In the genomic region with DNA sequence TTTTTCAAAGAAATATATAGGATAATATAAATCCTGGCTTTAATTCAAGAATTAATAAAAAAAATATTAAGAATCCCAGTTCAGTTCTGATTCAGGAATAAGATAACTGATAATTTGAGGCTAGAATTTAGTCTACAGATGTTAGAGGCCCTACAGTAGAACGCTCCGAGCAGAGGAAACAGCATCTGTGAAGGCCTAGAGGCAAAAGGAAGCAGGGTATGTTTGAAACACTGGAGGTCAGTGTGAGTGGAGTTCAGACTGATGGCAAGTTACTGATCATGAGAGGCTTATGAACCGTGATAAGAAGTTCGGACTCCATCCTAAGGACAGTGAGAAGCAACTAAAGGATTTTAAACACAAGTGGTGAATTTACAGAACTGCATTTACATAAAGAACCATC, we compare ENCODE assay signal across 4 cellular contexts. TPM values are rescaled to one million over a fixed set of nuclear protein-coding genes. Genes with fewer than 3 reads are reported as not detected.
"Had no signal": no experiment of that assay in that cellular context is flagged by ENCODE, and none has a peak within 500 bp of the region (broad histone marks: within the 10 kb centered on the region; RNA-seq: fewer than 3 reads in every experiment).

No MANE protein-coding gene starts in this region.

RNA-seq across cellular contexts. Expression of gene NUDT4B, which starts 10.4 kb away (rescaled TPM):
- total RNA-seq: mesothelial cell of epicardium; naive thymus-derived CD8-positive, alpha-beta T cell; ureter; vagina had no signal
